ENCODE assay signal across 9 cellular contexts in the genomic region with DNA sequence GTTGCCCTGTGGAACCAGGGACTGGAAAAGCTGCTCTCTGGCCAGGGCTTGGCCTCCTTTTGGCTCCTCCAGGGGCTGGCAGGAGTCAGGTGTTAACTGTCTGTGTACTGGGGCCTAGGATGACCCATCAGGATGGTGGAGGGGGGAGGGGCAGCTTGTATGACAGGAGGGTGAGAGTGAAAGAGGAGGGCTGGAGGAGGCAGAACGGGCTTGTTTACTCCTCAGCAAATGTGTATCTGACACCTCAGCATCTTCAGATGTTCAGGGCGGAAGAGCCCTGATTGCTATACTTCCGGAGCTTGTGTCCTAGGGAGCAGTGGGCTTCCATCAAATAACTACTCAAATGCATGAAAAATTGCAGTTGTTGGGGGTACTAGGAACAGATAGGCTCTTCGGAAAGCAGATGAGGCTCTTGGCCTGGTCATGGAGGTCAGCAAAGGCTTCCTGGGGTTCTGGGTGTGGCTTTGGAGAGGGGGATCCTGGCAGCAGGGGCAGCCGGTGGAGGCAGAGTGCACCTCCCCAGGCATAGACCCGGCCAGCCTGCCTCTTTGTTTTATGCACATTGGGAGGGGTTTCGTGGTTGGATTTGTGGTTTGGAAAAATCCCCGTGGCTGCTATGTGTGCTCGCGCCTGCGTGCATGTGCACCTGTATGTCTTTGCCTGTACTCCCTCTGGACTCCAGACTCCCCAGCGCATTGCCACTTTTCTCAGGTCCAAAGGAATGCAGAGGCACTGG. TPM values are rescaled to one million over a fixed set of nuclear protein-coding genes. Genes with fewer than 3 reads are reported as not detected.
DNase-seq lines count a peak whose midpoint lies in the region; ATAC-seq, FAIRE-seq and TF ChIP-seq lines count a peak whose summit lies in the region.
"Had no signal": no experiment of that assay in that cellular context is flagged by ENCODE, and none has a peak within 500 bp of the region (broad histone marks: within the 10 kb centered on the region; RNA-seq: fewer than 3 reads in every experiment).

No MANE protein-coding gene starts in this region.

- FAIRE-seq in GM12891 (lab: Jason Lieb, UNC) (peak; percentile 89), H1 (lab: Jason Lieb, UNC) (no peak)

- H2BK12ac ChIP-seq in H1 (ENCODE audit: low read depth, low read length) = no peak overlapping the region

- H2BK15ac ChIP-seq in H1 (ENCODE audit: low read length) = no peak overlapping the region

- H3K23ac ChIP-seq in H1 (ENCODE audit: insufficient read length) = no peak overlapping the region

- H4K91ac ChIP-seq in H1 (replicated peaks; ENCODE audit: insufficient read length, low read length) = no peak overlapping the region

- no peak overlapping the region for H3K27ac ChIP-seq in H1 (ENCODE audit: low read depth, low read length)
- H3K27ac ChIP-seq: epithelial cell of prostate had no signal

- no peak overlapping the region for H2AFZ ChIP-seq in H1 (ENCODE audit: low read length)

- POLR2A ChIA-PET in H1 (lab: Charles Lee; ENCODE audit: partially characterized antibody) = interaction anchor here (1.0 kb wide), 1 partner anchor 31 kb away, joined by 3 read pairs; a partner anchor contains a TSS

- H3K4me2 ChIP-seq in H1 (ENCODE audit: insufficient read depth in 1 of 2, low read depth in 2 of 2, low read length in 2 of 2) = no peak overlapping the region

- no peak overlapping the region for H2BK20ac ChIP-seq in H1 (ENCODE audit: low read length)

- H3K56ac ChIP-seq in H1 (replicated peaks; ENCODE audit: insufficient read length, low read depth, low read length) = no peak overlapping the region

- peaks cover 0 to 11% (median 2%) of the 10 kb centered on the region in 4 experiments; a peak in 3 of 7 replicates for H3K4me1 ChIP-seq in H1 (replicated peaks in 1 of 4; ENCODE audit: control insufficient read depth in 3 of 4, insufficient read depth in 4 of 4, low read length in 3 of 4)

- no peak overlapping the region for H3K18ac ChIP-seq in H1 (ENCODE audit: extremely low read depth, low read length)

- CTCF ChIA-PET in H1 (lab: Charles Lee; ENCODE audit: partially characterized antibody) = interaction anchor here (0.6 to 7.7 kb wide), 7 partner anchors 13 to 314 kb away, joined by 3 to 56 read pairs (median 4); no protein-coding TSS in a partner anchor

- H4K20me1 ChIP-seq in H1 (replicated peaks in 1 of 2; ENCODE audit: control insufficient read depth in 1 of 2, insufficient read depth in 2 of 2, low read length in 2 of 2) = no peaks in the 10 kb centered on the region

- H4K5ac ChIP-seq in H1 (ENCODE audit: insufficient read length, low read depth, low read length) = no peak overlapping the region

- H3K23me2 ChIP-seq in H1 (ENCODE audit: low read depth, low read length) = no peaks in the 10 kb centered on the region

- no peaks in the 10 kb centered on the region for H3K36me3 ChIP-seq in H1 (ENCODE audit: control insufficient read depth in 2 of 4, insufficient read depth in 4 of 4, low read length in 3 of 4)

- H4K8ac ChIP-seq in H1 (ENCODE audit: extremely low read depth, insufficient read depth, low read length) = no peak overlapping the region

- TF ChIP-seq POLR2A in GM12891 (IDR thresholded peaks at IDR 0.05; ENCODE audit: low read depth, low read length) (no peak), H1 (IDR thresholded peaks at IDR 0.05; ENCODE audit: control extremely low read depth in 1 of 2, low read depth in 2 of 2, low read length in 2 of 2) (no peak)

- no peak for TF ChIP-seq EP300 in H1 (IDR thresholded peaks at IDR 0.05; ENCODE audit: borderline replicate concordance in 1 of 2, low read depth in 2 of 2, low read length in 2 of 2)

- H2AK5ac ChIP-seq in H1 (ENCODE audit: low read depth, low read length) = no peak overlapping the region

- H3K14ac ChIP-seq in H1 (ENCODE audit: insufficient read length) = no peak overlapping the region

- H3K27me3 ChIP-seq in H1 (replicated peaks in 1 of 4; ENCODE audit: control insufficient read depth in 3 of 4, extremely low read depth in 1 of 4, insufficient read depth in 3 of 4, low read length in 3 of 4) = no peaks in the 10 kb centered on the region

- DNase-seq in GM12891 (ENCODE audit: insufficient read length, low spot score) (no peak), H1 (ENCODE audit: low read depth in 1 of 2, low spot score in 2 of 2) (no peak), NCI-H1417 (lab: John Stamatoyannopoulos, UW) (no peak), NCI-H2081 (lab: John Stamatoyannopoulos, UW) (no peak)
- DNase-seq in activated CD4-positive, CD25-positive, alpha-beta regulatory T cell treated with anti-CD3 and anti-CD28 coated beads, Interleukin-2, amount 50 U/mL, for 72 hours = peak; percentile 61
- peak; percentile 62 for DNase-seq in stimulated activated CD4-positive, alpha-beta T cell treated with anti-CD3 and anti-CD28 coated beads, Interleukin-4, amount 100 ng/mL, for 1 hour

- no peaks in the 10 kb centered on the region for H3K79me2 ChIP-seq in H1 (ENCODE audit: control insufficient read depth in 1 of 2, insufficient read depth in 2 of 2, low read length in 2 of 2)

- H2BK120ac ChIP-seq in H1 (replicated peaks; ENCODE audit: low read depth, low read length) = no peak overlapping the region

- no peak overlapping the region for H3K4ac ChIP-seq in H1 (replicated peaks; ENCODE audit: insufficient read length, low read depth, low read length)

- ATAC-seq in HG02885 (IDR thresholded peaks at IDR 0.05; ENCODE audit: poor library complexity, unreplicated experiment) = peak; percentile 54
- no peak for ATAC-seq in HG03159 (IDR thresholded peaks at IDR 0.05; ENCODE audit: unreplicated experiment)

- no peak for TF ChIP-seq RAD21 in H1 (IDR thresholded peaks at IDR 0.05 in 1 of 2, conservative IDR thresholded peaks at IDR 0.05 in 1 of 2; ENCODE audit: low read depth in 2 of 2, low read length in 2 of 2)

- H3K9me3 ChIP-seq in H1 (ENCODE audit: insufficient read depth in 2 of 2, low read depth in 1 of 2, low read length in 1 of 2) = no peaks in the 10 kb centered on the region

- H2BK5ac ChIP-seq in H1 (ENCODE audit: low read depth, low read length) = 0 out of 2 replicates have a peak overlapping the region, but pooled peaks have one; percentile 35

- WGBS in H1 (ENCODE audit: extremely low coverage in 1 of 2, insufficient coverage in 1 of 2, insufficient read length in 1 of 2, insufficient replicate concordance in 2 of 2, low coverage in 1 of 2, low lambda C conversion rate in 2 of 2, missing lambda C conversion rate in 1 of 2), 2 experiments = 80% methylated on average over 12 of the region's 12 CpGs; no CpG with 5 or more reads in 1 of the 2 experiments

- H3K4me3 ChIP-seq in H1 (ENCODE audit: extremely low read depth in 1 of 4, insufficient read depth in 2 of 4, low read depth in 3 of 4, low read length in 4 of 4) = no peak overlapping the region

- no peak for TF ChIP-seq CTCF in H1 (IDR thresholded peaks at IDR 0.05; ENCODE audit: control extremely low read depth in 1 of 3, insufficient read depth in 1 of 3, low read depth in 1 of 3, low read length in 3 of 3)

- H3K9ac ChIP-seq in H1 (replicated peaks in 1 of 4; ENCODE audit: extremely low read depth in 1 of 4, low read depth in 3 of 4, low read length in 3 of 4) = no peak overlapping the region

- no peaks in the 10 kb centered on the region for H3K79me1 ChIP-seq in H1 (ENCODE audit: low read depth, low read length)

TF ChIP-seq in GM12891, 5 proteins besides CTCF, POLR2A, EP300 and RAD21:
- peak; percentile 89; the same call in 1 of the 2 replicates for TF ChIP-seq POU2F2 (IDR thresholded peaks at IDR 0.05; ENCODE audit: low read depth, low read length)
- TF ChIP-seq SPI1 (IDR thresholded peaks at IDR 0.05; ENCODE audit: low read depth, low read length) = no peak

TF ChIP-seq in H1, 55 proteins besides CTCF, POLR2A, EP300 and RAD21 (continues in another document):
- TF ChIP-seq SIRT6 (IDR thresholded peaks at IDR 0.05; ENCODE audit: low read length) (no peak), RNF2 (IDR thresholded peaks at IDR 0.05; ENCODE audit: borderline replicate concordance, low read depth, low read length, missing control alignments, poor library complexity, severe bottlenecking) (no peak), EGR1 (IDR thresholded peaks at IDR 0.05; ENCODE audit: borderline replicate concordance, low read depth, low read length) (no peak), BCL11A (IDR thresholded peaks at IDR 0.05; ENCODE audit: low read depth in 2 of 2, low read length in 2 of 2) (no peak), GTF2F1 (IDR thresholded peaks at IDR 0.05; ENCODE audit: borderline replicate concordance, low read depth, low read length) (no peak), NRF1 (IDR thresholded peaks at IDR 0.05; ENCODE audit: low read depth, low read length) (no peak), ASH2L (IDR thresholded peaks at IDR 0.05; ENCODE audit: low read length) (no peak), SAP30 (IDR thresholded peaks at IDR 0.05; ENCODE audit: insufficient read depth, insufficient replicate concordance, low read length) (no peak), SIX5 (IDR thresholded peaks at IDR 0.05; ENCODE audit: low read depth, low read length) (no peak), CHD2 (IDR thresholded peaks at IDR 0.05; ENCODE audit: low read length) (no peak), BACH1 (IDR thresholded peaks at IDR 0.05; ENCODE audit: low read length) (no peak), SUZ12 (IDR thresholded peaks at IDR 0.05; ENCODE audit: low read length) (no peak)
- TF ChIP-seq, protein P1, sequence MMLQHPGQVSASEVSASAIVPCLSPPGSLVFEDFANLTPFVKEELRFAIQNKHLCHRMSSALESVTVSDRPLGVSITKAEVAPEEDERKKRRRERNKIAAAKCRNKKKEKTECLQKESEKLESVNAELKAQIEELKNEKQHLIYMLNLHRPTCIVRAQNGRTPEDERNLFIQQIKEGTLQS (IDR thresholded peaks at IDR 0.05; ENCODE audit: insufficient read depth, low read depth, low read length) = no peak
- TF ChIP-seq, protein P2, sequence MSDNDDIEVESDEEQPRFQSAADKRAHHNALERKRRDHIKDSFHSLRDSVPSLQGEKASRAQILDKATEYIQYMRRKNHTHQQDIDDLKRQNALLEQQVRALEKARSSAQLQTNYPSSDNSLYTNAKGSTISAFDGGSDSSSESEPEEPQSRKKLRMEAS (IDR thresholded peaks at IDR 0.05) = no peak

RNA-seq across cellular contexts. Expression of a gene that starts 31.2 kb away (rescaled TPM):
- 127 TPM for polyA plus RNA-seq in GM12891 (2012; ENCODE audit: low read depth, missing spikeins)
- 7.9 and 8.6 TPM in 2 replicates for total RNA-seq in H1 (2021; fragmentation: NEBNext Ultra II Directional; extraction: Animal tissue kit (Norgen Biotek cat#: 25700))
- polyA plus RNA-seq in H1 (2011; rRNA removed) = 10.1 and 10.3 TPM in 2 replicates
- polyA plus RNA-seq in H1 (2011; cell fraction: cytosol; rRNA removed) = 11.5 TPM
- 5.3 TPM for polyA plus RNA-seq in H1 (2011; cell fraction: nucleus; rRNA removed)
- polyA plus RNA-seq in H1 (2012, experiment 1 of 2) = 6.0 to 11.2 TPM (median 8.8 TPM) in 4 replicates
- polyA plus RNA-seq in H1 (2012, experiment 2 of 2) = 5.3 TPM
- 6.9 TPM for polyA plus RNA-seq in H1 (2013, experiment 1 of 2)
- polyA plus RNA-seq in H1 (2013, experiment 2 of 2) = 7.0 TPM
- 3.8 and 10.3 TPM in 2 replicates for polyA minus RNA-seq in H1 (2011; rRNA and poly(A)+ RNA removed)
- 6.8 TPM for polyA minus RNA-seq in H1 (2011; cell fraction: cytosol; rRNA and poly(A)+ RNA removed)
- polyA minus RNA-seq in H1 (2011; cell fraction: nucleus; rRNA and poly(A)+ RNA removed) = 2.9 TPM

Comparison
In these comparisons a context has a peak if more than half of its experiments do, and no peak if none do; other contexts are left out.
1. DNase-seq: peak in activated CD4-positive, CD25-positive, alpha-beta regulatory T cell treated with anti-CD3 and anti-CD28 coated beads, Interleukin-2, amount 50 U/mL, for 72 hours (single experiment) and stimulated activated CD4-positive, alpha-beta T cell treated with anti-CD3 and anti-CD28 coated beads, Interleukin-4, amount 100 ng/mL, for 1 hour (single experiment); none in GM12891 (single experiment), H1 (0 of 2), NCI-H1417 (0 of 3) and NCI-H2081 (0 of 2).